18 cellular contexts compared by ENCODE assay signal in the genomic region with DNA sequence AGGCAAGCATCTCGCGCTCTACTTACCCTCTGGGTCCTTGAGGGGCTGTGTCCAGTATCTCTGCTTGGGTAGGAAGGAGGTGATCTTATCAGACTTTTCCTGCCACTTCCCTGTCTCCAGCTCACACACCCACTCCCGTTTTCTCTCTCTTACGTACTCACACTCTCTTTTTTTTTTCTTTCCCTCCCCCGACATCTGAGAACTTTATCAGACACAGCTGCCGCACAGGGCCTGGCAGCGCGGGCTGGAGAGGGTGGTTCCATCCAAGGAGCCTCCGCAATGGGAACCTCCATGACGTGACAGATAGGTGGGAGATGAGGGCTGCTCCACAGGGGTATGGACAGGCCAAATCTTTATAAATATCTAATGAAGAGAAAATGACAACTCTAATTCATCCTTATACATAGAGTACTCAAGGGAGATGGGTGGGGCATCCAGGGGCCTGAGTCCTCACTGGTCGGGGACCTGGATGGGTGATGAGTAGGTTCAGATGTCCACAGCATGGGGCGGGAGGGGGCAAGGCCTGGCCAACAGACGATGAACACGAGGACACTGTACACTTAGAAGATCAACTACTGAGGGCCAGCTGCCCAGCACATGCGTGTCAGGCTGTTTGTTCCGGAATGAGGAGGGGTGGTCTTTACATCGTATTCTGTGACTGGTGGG. TPM values are rescaled to one million over a fixed set of nuclear protein-coding genes. Genes with fewer than 3 reads are reported as not detected.
DNase-seq lines count a peak whose midpoint lies in the region; ATAC-seq, FAIRE-seq and TF ChIP-seq lines count a peak whose summit lies in the region.
"Had no signal": no experiment of that assay in that cellular context is flagged by ENCODE, and none has a peak within 500 bp of the region (broad histone marks: within the 10 kb centered on the region; RNA-seq: fewer than 3 reads in every experiment).

No MANE protein-coding gene starts in this region.

- H3K9me1 ChIP-seq in K562 (ENCODE audit: control insufficient read depth, insufficient read depth, low read length) = no peaks in the 10 kb centered on the region

- TF ChIP-seq CTCF in RWPE1 (conservative IDR thresholded peaks at IDR 0.05; ENCODE audit: low read depth) (no peak), K562 (IDR thresholded peaks at IDR 0.05 in 2 of 3, conservative IDR thresholded peaks at IDR 0.05 in 1 of 3; ENCODE audit: insufficient read depth in 2 of 3, low read depth in 1 of 3, low read length in 3 of 3) (no peak), smooth muscle cell (IDR thresholded peaks at IDR 0.05; ENCODE audit: borderline replicate concordance, insufficient read depth, poor library complexity, severe bottlenecking) (no peak)

- no peak for TF ChIP-seq POLR2A in K562 (conservative IDR thresholded peaks at IDR 0.05)

- CTCF ChIA-PET in RWPE1 (lab: Yijun Ruan, JAX) (no interaction called here), K562 (lab: Yijun Ruan, JAX; ENCODE audit: low intra/inter-chr PET ratio) (interaction anchor here (0.7 kb wide), 1 partner anchor 220 kb away, joined by 4 read pairs; no protein-coding TSS in a partner anchor)

- H3K27ac ChIP-seq in RWPE1 (peak overlapping the region; percentile 99), K562 (ENCODE audit: extremely low read depth, low read depth, low read length) (no peak overlapping the region), smooth muscle cell (ENCODE audit: low read depth) (peak overlapping the region; percentile 31), Karpas-422 (ENCODE audit: low read length) (no peak overlapping the region)
- H3K27ac ChIP-seq: adrenal gland had no signal

- FAIRE-seq in K562 (lab: Jason Lieb, UNC) = no peak
- FAIRE-seq: frontal cortex had no signal

- no peak overlapping the region for H3K4me3 ChIP-seq in K562
- no peak overlapping the region for H3K4me3 ChIP-seq in smooth muscle cell
- no peak overlapping the region for H3K4me3 ChIP-seq in Karpas-422 (ENCODE audit: low read length)
- H3K4me3 ChIP-seq: adrenal gland had no signal

- H3K27me3 ChIP-seq in K562 (ENCODE audit: control insufficient read depth in 2 of 2, insufficient read depth in 2 of 2, low read length in 2 of 2) (no peaks in the 10 kb centered on the region), smooth muscle cell (ENCODE audit: low read depth) (no peaks in the 10 kb centered on the region), Karpas-422 (ENCODE audit: low read length) (no peaks in the 10 kb centered on the region)
- H3K27me3 ChIP-seq: adrenal gland had no signal

- 49% methylated on average over 13 of the region's 17 CpGs for WGBS in K562 (ENCODE audit: insufficient coverage, low coverage, missing lambda C conversion rate)
- 73% methylated on average over 17 of the region's 17 CpGs for WGBS in smooth muscle cell (ENCODE audit: low lambda C conversion rate)

- H3K9me3 ChIP-seq in K562 (replicated peaks; ENCODE audit: control insufficient read depth, insufficient read depth, low read depth, low read length) (no peaks in the 10 kb centered on the region), smooth muscle cell (replicated peaks; ENCODE audit: low read depth) (no peaks in the 10 kb centered on the region), Karpas-422 (ENCODE audit: low read length) (no peaks in the 10 kb centered on the region)
- H3K9me3 ChIP-seq: adrenal gland had no signal

- in situ Hi-C loops in K562 (cut with MboI) = no loop called here

- BruUV-seq in K562 (replicated peaks; lab: Mats Ljungman, UMichigan) = no TSS peak

- H3K36me3 ChIP-seq in K562 (ENCODE audit: control insufficient read depth, insufficient read depth, low read length) (peaks cover 31% of the 10 kb centered on the region; the same call in 2 of the 3 replicates), smooth muscle cell (ENCODE audit: low read depth) (no peaks in the 10 kb centered on the region), Karpas-422 (ENCODE audit: insufficient read depth, low read length) (no peaks in the 10 kb centered on the region)

- H3K4me2 ChIP-seq in K562 (ENCODE audit: insufficient read depth, low read length) = no peak overlapping the region; the same call in 1 of the 2 replicates
- H3K4me2 ChIP-seq in smooth muscle cell = no peak overlapping the region
- H3K4me2 ChIP-seq in Karpas-422 (ENCODE audit: low read depth, low read length, poor library complexity, severe bottlenecking) = no peak overlapping the region

- POLR2A ChIA-PET in RWPE1 (lab: Yijun Ruan, JAX; ENCODE audit: low non-redundant PET) (interaction anchor here (0.7 kb wide), 1 partner anchor 1130 kb away, joined by 3 read pairs; no protein-coding TSS in a partner anchor), K562 (lab: Yijun Ruan, JAX) (interaction anchor here (1.2 kb wide), 1 partner anchor 9 kb away, joined by 3 read pairs; no protein-coding TSS in a partner anchor)

- peak; percentile 45; the same call in 2 of the 3 replicates for ATAC-seq in K562
- ATAC-seq in GM19397 (IDR thresholded peaks at IDR 0.05; ENCODE audit: unreplicated experiment) = no peak
- ATAC-seq: activated CD4-positive, CD25-positive, alpha-beta regulatory T cell treated with anti-CD3 and anti-CD28 coated beads, Interleukin-2, amount 50 U/mL, for 24 hours; stimulated activated naive CD8-positive, alpha-beta T cell treated with anti-CD3 and anti-CD28 coated beads, Interleukin-15, amount 100 ng/mL, for 72 hours had no signal

- H3K9ac ChIP-seq in K562 (ENCODE audit: insufficient read depth in 1 of 2, low read depth in 2 of 2, low read length in 2 of 2) = no peak overlapping the region
- H3K9ac ChIP-seq in smooth muscle cell (ENCODE audit: low read depth) = no peak overlapping the region
- H3K9ac ChIP-seq in Karpas-422 (ENCODE audit: low read length) = no peak overlapping the region

- H3K9me2 ChIP-seq in Karpas-422 (replicated peaks; ENCODE audit: insufficient read depth, low read length) = no peaks in the 10 kb centered on the region

- intact Hi-C loops in K562 (cut with micrococcal nuclease) = no loop called here

- TF ChIP-seq EP300 in K562 (IDR thresholded peaks at IDR 0.05; ENCODE audit: low read length) = no peak

- H4K20me1 ChIP-seq in K562 (replicated peaks; ENCODE audit: control insufficient read depth, insufficient read depth, low read length) (peaks cover 5% of the 10 kb centered on the region), smooth muscle cell (ENCODE audit: low read depth) (peaks cover 53% of the 10 kb centered on the region), Karpas-422 (ENCODE audit: insufficient read depth, low read depth, low read length) (no peaks in the 10 kb centered on the region)

- peaks cover 10% of the 10 kb centered on the region in 2 experiments; a peak in 4 of 5 replicates for H3K4me1 ChIP-seq in K562 (replicated peaks in 1 of 2; ENCODE audit: control insufficient read depth in 2 of 2, insufficient read depth in 2 of 2, low read length in 2 of 2)
- peaks cover 25% of the 10 kb centered on the region for H3K4me1 ChIP-seq in smooth muscle cell (ENCODE audit: low read depth)
- H3K4me1 ChIP-seq in Karpas-422 (ENCODE audit: low read length) = peaks cover 15% of the 10 kb centered on the region

- no peak for TF ChIP-seq RAD21 in K562 (CRISPR knock-in tag; conservative IDR thresholded peaks at IDR 0.05 in 1 of 2, IDR thresholded peaks at IDR 0.05 in 1 of 2)

- no peak overlapping the region for H2AFZ ChIP-seq in K562 (ENCODE audit: low read depth, low read length)
- no peak overlapping the region for H2AFZ ChIP-seq in smooth muscle cell (ENCODE audit: low read depth)
- H2AFZ ChIP-seq in Karpas-422 (ENCODE audit: low read length) = no peak overlapping the region

- peaks cover 30% of the 10 kb centered on the region; the same call in 2 of the 3 replicates for H3K79me2 ChIP-seq in K562 (ENCODE audit: control insufficient read depth, insufficient read depth, low read length)
- peaks cover 18% of the 10 kb centered on the region for H3K79me2 ChIP-seq in smooth muscle cell (ENCODE audit: low read depth)
- H3K79me2 ChIP-seq in Karpas-422 (ENCODE audit: low read length) = peaks cover 72% of the 10 kb centered on the region

- DNase-seq in RWPE1 (ENCODE audit: low spot score) (no peak), K562 (ENCODE audit: extremely low read depth in 1 of 4, low spot score in 3 of 4) (peak in 2 of 4 experiments; percentile 15 to 44), left kidney (ENCODE audit: low read depth, low spot score) (peak; percentile 63), smooth muscle cell (lab: John Stamatoyannopoulos, UW; ENCODE audit: unreplicated experiment) (no peak), Karpas-422 (no peak), medulla oblongata (ENCODE audit: extremely low spot score) (no peak)
- DNase-seq: adrenal gland; cerebellar nuclear complex; COR-L47; NCI-H1417 treated with DMSO at 0.1 percent for 48 hours; NCI-H345; retina; SIG-M5; stimulated activated naive CD8-positive, alpha-beta T cell treated with anti-CD3 and anti-CD28 coated beads, Interleukin-15, amount 100 ng/mL, for 72 hours had no signal

- no peaks in the 10 kb centered on the region for H3F3A ChIP-seq in smooth muscle cell (ENCODE audit: low read depth)

RNA-seq across cellular contexts. Expression of gene MINK1, which starts 23.3 kb away (rescaled TPM):
- 205 and 448 TPM in 2 replicates for total RNA-seq in K562 (2011; cell fraction: chromatin; rRNA removed; ENCODE audit: low replicate concordance)
- total RNA-seq in K562 (2011; cell fraction: nucleolus; rRNA removed) = 160 and 197 TPM in 2 replicates
- total RNA-seq in K562 (2011; cell fraction: nucleoplasm; rRNA removed) = 160 and 166 TPM in 2 replicates
- total RNA-seq in K562 (2014; rRNA removed) = 14.1 and 17.2 TPM in 2 replicates
- 12.3 and 14.9 TPM in 2 replicates for total RNA-seq in K562 (2014; rRNA removed; fragmentation: Illumina TruSeq; extraction: Trizol)
- total RNA-seq in K562 (2015; rRNA removed; fragmentation: Illumina TruSeq; extraction: Trizol) = 10.9 and 11.0 TPM in 2 replicates
- 43.3 and 54.2 TPM in 2 replicates for total RNA-seq in K562 (2021)
- polyA plus RNA-seq in K562 (2011; rRNA removed) = 18.8 and 33.6 TPM in 2 replicates
- 8.5 and 12.5 TPM in 2 replicates for polyA plus RNA-seq in K562 (2011; cell fraction: cytosol; rRNA removed)
- 151 and 169 TPM in 2 replicates for polyA plus RNA-seq in K562 (2011; cell fraction: nucleus; rRNA removed)
- 31.6 and 41.0 TPM in 2 replicates for polyA plus RNA-seq in K562 (2012)
- 26.9 and 29.4 TPM in 2 replicates for polyA plus RNA-seq in K562 (2014; fragmentation: Illumina TruSeq; extraction: Trizol)
- under 1 TPM; 0.11 to 0.28 TPM for polyA plus RNA-seq in K562 (2014; fragmentation: Nextera tagmentation; extraction: Ambion mirVana)
- 28.2 and 45.4 TPM in 2 replicates for polyA plus RNA-seq in K562 (2014; rRNA removed)
- polyA minus RNA-seq in K562 (2011; rRNA and poly(A)+ RNA removed) = 28.0 and 28.6 TPM in 2 replicates
- 15.7 and 18.2 TPM in 2 replicates for polyA minus RNA-seq in K562 (2011; cell fraction: cytosol; rRNA and poly(A)+ RNA removed)
- polyA minus RNA-seq in K562 (2011; cell fraction: nucleus; rRNA and poly(A)+ RNA removed) = 25.7 and 30.1 TPM in 2 replicates
- 25.3 and 26.6 TPM in 2 replicates for total RNA-seq in smooth muscle cell
- polyA plus RNA-seq in smooth muscle cell = 26.8 and 40.3 TPM in 2 replicates
- total RNA-seq in Karpas-422 (2014; rRNA removed; shearing (Covaris generic); ENCODE audit: low replicate concordance) = 28.7 and 56.6 TPM in 2 replicates

RNA-seq across cellular contexts. Expression of gene C17orf107, which starts 42.9 kb away (rescaled TPM):
- total RNA-seq in K562 (2011; cell fraction: chromatin; rRNA removed; ENCODE audit: low replicate concordance) = 2.2 and 6.6 TPM in 2 replicates
- 3.2 and 3.7 TPM in 2 replicates for total RNA-seq in K562 (2011; cell fraction: nucleolus; rRNA removed)
- 1.4 and 2.5 TPM in 2 replicates for total RNA-seq in K562 (2011; cell fraction: nucleoplasm; rRNA removed)
- total RNA-seq in K562 (2014; rRNA removed) = 0.05 and 0.16 TPM in 2 replicates
- not detected in 2 replicates for total RNA-seq in K562 (2014; rRNA removed; fragmentation: Illumina TruSeq; extraction: Trizol)
- 0.07 and 0.08 TPM in 2 replicates for total RNA-seq in K562 (2015; rRNA removed; fragmentation: Illumina TruSeq; extraction: Trizol)
- total RNA-seq in K562 (2021) = 0.29 and 0.42 TPM in 2 replicates
- 0.03 and 0.07 TPM in 2 replicates for polyA plus RNA-seq in K562 (2011; rRNA removed)
- 0.03 and 0.12 TPM in 2 replicates for polyA plus RNA-seq in K562 (2011; cell fraction: cytosol; rRNA removed)
- 0.34 and 1.00 TPM in 2 replicates for polyA plus RNA-seq in K562 (2011; cell fraction: nucleus; rRNA removed)
- polyA plus RNA-seq in K562 (2012) = 0.09 and 0.24 TPM in 2 replicates
- polyA plus RNA-seq in K562 (2014; fragmentation: Illumina TruSeq; extraction: Trizol) = not detected in 2 replicates
- polyA plus RNA-seq in K562 (2014; fragmentation: Nextera tagmentation; extraction: Ambion mirVana) = not detected
- 0.09 and 0.13 TPM in 2 replicates for polyA plus RNA-seq in K562 (2014; rRNA removed)
- 0.06 TPM in 1 of 2 replicates, not detected in the other for polyA minus RNA-seq in K562 (2011; rRNA and poly(A)+ RNA removed)
- polyA minus RNA-seq in K562 (2011; cell fraction: cytosol; rRNA and poly(A)+ RNA removed) = not detected in 2 replicates
- polyA minus RNA-seq in K562 (2011; cell fraction: nucleus; rRNA and poly(A)+ RNA removed) = 1.4 and 1.5 TPM in 2 replicates
- 5.0 and 9.9 TPM in 2 replicates for total RNA-seq in smooth muscle cell
- polyA plus RNA-seq in smooth muscle cell = 10.7 and 14.1 TPM in 2 replicates
- 0.26 and 0.43 TPM in 2 replicates for total RNA-seq in Karpas-422 (2014; rRNA removed; shearing (Covaris generic); ENCODE audit: low replicate concordance)

RNA-seq across cellular contexts. Expression of gene CHRNE, which starts 46.5 kb away (rescaled TPM):
- total RNA-seq in K562 (2011; cell fraction: chromatin; rRNA removed; ENCODE audit: low replicate concordance) = 0.21 TPM in 1 of 2 replicates, not detected in the other
- not detected in 2 replicates for total RNA-seq in K562 (2011; cell fraction: nucleolus; rRNA removed)
- total RNA-seq in K562 (2011; cell fraction: nucleoplasm; rRNA removed) = 0.37 TPM in 1 of 2 replicates, not detected in the other
- not detected in 2 replicates for total RNA-seq in K562 (2014; rRNA removed)
- not detected in 2 replicates for total RNA-seq in K562 (2014; rRNA removed; fragmentation: Illumina TruSeq; extraction: Trizol)
- not detected in 2 replicates for total RNA-seq in K562 (2015; rRNA removed; fragmentation: Illumina TruSeq; extraction: Trizol)
- 0.25 TPM in 1 of 2 replicates, not detected in the other for total RNA-seq in K562 (2021)
- polyA plus RNA-seq in K562 (2011; rRNA removed) = not detected in 2 replicates
- polyA plus RNA-seq in K562 (2011; cell fraction: cytosol; rRNA removed) = not detected in 2 replicates
- polyA plus RNA-seq in K562 (2011; cell fraction: nucleus; rRNA removed) = 0.24 and 0.33 TPM in 2 replicates
- polyA plus RNA-seq in K562 (2012) = 0.06 and 0.08 TPM in 2 replicates
- not detected in 2 replicates for polyA plus RNA-seq in K562 (2014; fragmentation: Illumina TruSeq; extraction: Trizol)
- polyA plus RNA-seq in K562 (2014; fragmentation: Nextera tagmentation; extraction: Ambion mirVana) = not detected
- not detected in 2 replicates for polyA plus RNA-seq in K562 (2014; rRNA removed)
- not detected in 2 replicates for polyA minus RNA-seq in K562 (2011; rRNA and poly(A)+ RNA removed)
- not detected in 2 replicates for polyA minus RNA-seq in K562 (2011; cell fraction: cytosol; rRNA and poly(A)+ RNA removed)
- polyA minus RNA-seq in K562 (2011; cell fraction: nucleus; rRNA and poly(A)+ RNA removed) = not detected in 2 replicates
- total RNA-seq in smooth muscle cell = 1.7 and 4.3 TPM in 2 replicates
- polyA plus RNA-seq in smooth muscle cell = 0.83 and 2.7 TPM in 2 replicates
- 0.11 and 0.22 TPM in 2 replicates for total RNA-seq in Karpas-422 (2014; rRNA removed; shearing (Covaris generic); ENCODE audit: low replicate concordance)
- total RNA-seq: HT1080 had no signal

RNA-seq across cellular contexts. Expression of gene PLD2, which starts 49.5 kb away (rescaled TPM):
- total RNA-seq in K562 (2011; cell fraction: chromatin; rRNA removed; ENCODE audit: low replicate concordance) = 21.7 and 42.4 TPM in 2 replicates
- 23.4 and 23.7 TPM in 2 replicates for total RNA-seq in K562 (2011; cell fraction: nucleolus; rRNA removed)
- 14.7 and 16.0 TPM in 2 replicates for total RNA-seq in K562 (2011; cell fraction: nucleoplasm; rRNA removed)
- total RNA-seq in K562 (2014; rRNA removed) (4.2 and 6.9 TPM in 2 replicates), K562 (2014; rRNA removed; fragmentation: Illumina TruSeq; extraction: Trizol) (2.0 and 2.7 TPM in 2 replicates), K562 (2015; rRNA removed; fragmentation: Illumina TruSeq; extraction: Trizol) (2.9 and 3.4 TPM in 2 replicates), K562 (2021) (6.7 and 7.5 TPM in 2 replicates), smooth muscle cell (19.9 and 20.3 TPM in 2 replicates)
- polyA plus RNA-seq in K562 (2011; rRNA removed) (3.2 and 4.9 TPM in 2 replicates), K562 (2014; fragmentation: Illumina TruSeq; extraction: Trizol) (3.3 and 4.8 TPM in 2 replicates), K562 (2014; fragmentation: Nextera tagmentation; extraction: Ambion mirVana) (under 1 TPM; 0.20 to 0.27 TPM), K562 (2014; rRNA removed) (3.7 and 5.2 TPM in 2 replicates), smooth muscle cell (9.9 and 26.4 TPM in 2 replicates)
- 2.3 and 3.6 TPM in 2 replicates for polyA plus RNA-seq in K562 (2011; cell fraction: cytosol; rRNA removed)
- 17.5 and 24.8 TPM in 2 replicates for polyA plus RNA-seq in K562 (2011; cell fraction: nucleus; rRNA removed)
- 4.0 and 6.4 TPM in 2 replicates for polyA plus RNA-seq in K562 (2012)
- 2.9 and 3.3 TPM in 2 replicates for polyA minus RNA-seq in K562 (2011; rRNA and poly(A)+ RNA removed)
- polyA minus RNA-seq in K562 (2011; cell fraction: cytosol; rRNA and poly(A)+ RNA removed) = 1.6 and 2.5 TPM in 2 replicates
- 3.0 and 4.4 TPM in 2 replicates for polyA minus RNA-seq in K562 (2011; cell fraction: nucleus; rRNA and poly(A)+ RNA removed)
- 13.1 and 23.3 TPM in 2 replicates for total RNA-seq in Karpas-422 (2014; rRNA removed; shearing (Covaris generic); ENCODE audit: low replicate concordance)

Comparison
In these comparisons a context has a peak if more than half of its experiments do, and no peak if none do; other contexts are left out.
1. H3K27ac ChIP-seq: peak in RWPE1 (single experiment) and smooth muscle cell (single experiment); none in K562 (single experiment) and Karpas-422 (single experiment).